ENCODE assay signal across 8 cellular contexts in genomic region chr20:45347936-45348809, GRCh38. TPM values are rescaled to one million over a fixed set of nuclear protein-coding genes. Genes with fewer than 3 reads are reported as not detected.
DNase-seq lines count a peak whose midpoint lies in the region; ATAC-seq and TF ChIP-seq lines count a peak whose summit lies in the region.

TSS of gene SDC4 (minus strand) at chr20:45348424. CDS start at chr20:45348384, 40 bp downstream.

- H3K27ac Mint-ChIP-seq in Caco-2 (ENCODE audit: unreplicated experiment) (peak within 1 kb of the TSS; percentile 77), MCF 10A (ENCODE audit: low read depth, unreplicated experiment) (peak within 1 kb of the TSS; percentile 93)

- peaks cover 47% of the 10 kb centered on the region for H3K4me1 Mint-ChIP-seq in Caco-2 (ENCODE audit: low read depth, unreplicated experiment)
- peaks cover 20% of the 10 kb centered on the region for H3K4me1 Mint-ChIP-seq in MCF 10A (ENCODE audit: insufficient read depth, unreplicated experiment)

- H3K9me3 Mint-ChIP-seq in Caco-2 (ENCODE audit: unreplicated experiment) (no peaks in the 10 kb centered on the region), MCF 10A (ENCODE audit: unreplicated experiment) (no peaks in the 10 kb centered on the region)

- H3K27ac ChIP-seq in WERI-Rb-1 (peak within 1 kb of the TSS; percentile 88), iPS-20b (ENCODE audit: low read length) (no peak within 1 kb of the TSS)

- no peak for TF ChIP-seq RAD21 in Ishikawa (IDR thresholded peaks at IDR 0.05; ENCODE audit: low read depth)

- TF ChIP-seq CTCF in Caco-2 (IDR thresholded peaks at IDR 0.05; ENCODE audit: insufficient read depth in 1 of 2, low read depth in 1 of 2, low read length in 1 of 2, severe bottlenecking in 1 of 2, unreplicated experiment in 1 of 2) = no peak
- TF ChIP-seq CTCF in WERI-Rb-1 (IDR thresholded peaks at IDR 0.05; ENCODE audit: low read depth, low read length) = no peak
- TF ChIP-seq CTCF in MCF 10A (IDR thresholded peaks at IDR 0.05; ENCODE audit: unreplicated experiment) = no peak

- ATAC-seq in GM21723 (IDR thresholded peaks at IDR 0.05; ENCODE audit: unreplicated experiment) (no peak), GM18519 (IDR thresholded peaks at IDR 0.05; ENCODE audit: low FRiP score, unreplicated experiment) (no peak)

- H3K4me3 ChIP-seq in Caco-2 (ENCODE audit: low read depth, low read length) (peak within 1 kb of the TSS; percentile 88), WERI-Rb-1 (ENCODE audit: low read depth, low read length) (peak within 1 kb of the TSS; percentile 76), iPS-20b (ENCODE audit: low read length) (peak within 1 kb of the TSS; percentile 91)

- no TSS peak for BruUV-seq in Caco-2 (replicated peaks; lab: Mats Ljungman, UMichigan)
- BruUV-seq in MCF 10A (replicated peaks; lab: Mats Ljungman, UMichigan) = TSS peak; percentile 46

- peak within 1 kb of the TSS; percentile 97 for H3K4me3 Mint-ChIP-seq in Caco-2 (ENCODE audit: unreplicated experiment)
- peak within 1 kb of the TSS; percentile 89 for H3K4me3 Mint-ChIP-seq in MCF 10A (ENCODE audit: unreplicated experiment)

- peaks cover 45% of the 10 kb centered on the region for H3K4me1 ChIP-seq in Caco-2
- H3K4me1 ChIP-seq in iPS-20b (ENCODE audit: insufficient read depth, low read length) = peaks cover 41% of the 10 kb centered on the region

- H3K36me3 ChIP-seq in Caco-2 (ENCODE audit: control insufficient read depth, insufficient read depth, low read length) (no peaks in the 10 kb centered on the region), WERI-Rb-1 (peaks cover 3% of the 10 kb centered on the region), iPS-20b (ENCODE audit: insufficient read depth, low read depth, low read length) (no peaks in the 10 kb centered on the region)

- H3K9ac ChIP-seq in iPS-20b (ENCODE audit: low read depth, low read length) = peak within 1 kb of the TSS; percentile 86

- H3K36me3 Mint-ChIP-seq in Caco-2 (ENCODE audit: insufficient read depth, unreplicated experiment) (peaks cover 57% of the 10 kb centered on the region), MCF 10A (ENCODE audit: insufficient read depth, unreplicated experiment) (no peaks in the 10 kb centered on the region)

- POLR2A ChIA-PET in Caco-2 (lab: Charles Lee) (interaction anchor here (0.5 to 9.0 kb wide), 7 partner anchors 11 to 89 kb away, joined by 3 to 229 read pairs (median 7); partner anchors contain the start of gene SYS1), MCF 10A (lab: Yijun Ruan, JAX) (interaction anchor here (0.5 to 37.4 kb wide), 14 partner anchors 12 to 621 kb away, joined by 3 to 1328 read pairs (median 4); partner anchors contain the start of genes PIGT, SDC4 and SYS1)

- H3K9me3 ChIP-seq in Caco-2 = no peaks in the 10 kb centered on the region
- no peaks in the 10 kb centered on the region for H3K9me3 ChIP-seq in WERI-Rb-1 (ENCODE audit: severe bottlenecking)
- no peaks in the 10 kb centered on the region for H3K9me3 ChIP-seq in iPS-20b (ENCODE audit: insufficient read depth, low read depth, low read length)

- no peaks in the 10 kb centered on the region for H3K27me3 Mint-ChIP-seq in Caco-2 (ENCODE audit: insufficient read depth, unreplicated experiment)
- no peaks in the 10 kb centered on the region for H3K27me3 Mint-ChIP-seq in MCF 10A (ENCODE audit: insufficient read depth, unreplicated experiment)

- H3K27me3 ChIP-seq in Caco-2 (replicated peaks; ENCODE audit: control insufficient read depth, insufficient read depth, low read length) = no peaks in the 10 kb centered on the region
- H3K27me3 ChIP-seq in WERI-Rb-1 (ENCODE audit: insufficient read depth, low read depth, severe bottlenecking) = no peaks in the 10 kb centered on the region
- H3K27me3 ChIP-seq in iPS-20b (ENCODE audit: insufficient read depth, low read length) = peaks cover 7% of the 10 kb centered on the region; the same call in 1 of the 2 replicates

- DNase-seq in Caco-2 (peak; percentile 83 to 94), WERI-Rb-1 (peak; percentile 63), MCF 10A (ENCODE audit: unreplicated experiment) (peak; percentile 73)
- peak; percentile 44 to 63 for DNase-seq in stimulated activated CD4-positive, alpha-beta T cell treated with anti-CD3 and anti-CD28 coated beads, Interleukin-12 subunit alpha, Interleukin-12 subunit beta, amount 100 ng/mL, for 24 hours (ENCODE audit: low read depth in 2 of 2)

- CTCF ChIA-PET in Caco-2 (lab: Charles Lee) (interaction anchor here (1.0 to 3.7 kb wide), 5 partner anchors 14 to 89 kb away, joined by 3 to 35 read pairs (median 11); partner anchors contain the start of gene SYS1), MCF 10A (lab: Yijun Ruan, JAX) (interaction anchor here (0.7 to 9.0 kb wide), 13 partner anchors 9 to 431 kb away, joined by 3 to 82 read pairs (median 5); partner anchors contain the start of gene SYS1)

- intact Hi-C loops in Caco-2 (cut with micrococcal nuclease; ENCODE audit: unreplicated experiment) (no loop called here), MCF 10A (cut with micrococcal nuclease) (loop anchor here (5.0 kb wide), 1 partner anchor 69 kb away; the partner anchor contains the start of gene PIGT)

- no peak; the same call in 1 of the 2 replicates for TF ChIP-seq EP300 in Ishikawa (IDR thresholded peaks at IDR 0.05; ENCODE audit: borderline replicate concordance)

TF ChIP-seq in Ishikawa, 13 proteins besides CTCF, POLR2A, EP300 and RAD21:
- TF ChIP-seq, protein P1, sequence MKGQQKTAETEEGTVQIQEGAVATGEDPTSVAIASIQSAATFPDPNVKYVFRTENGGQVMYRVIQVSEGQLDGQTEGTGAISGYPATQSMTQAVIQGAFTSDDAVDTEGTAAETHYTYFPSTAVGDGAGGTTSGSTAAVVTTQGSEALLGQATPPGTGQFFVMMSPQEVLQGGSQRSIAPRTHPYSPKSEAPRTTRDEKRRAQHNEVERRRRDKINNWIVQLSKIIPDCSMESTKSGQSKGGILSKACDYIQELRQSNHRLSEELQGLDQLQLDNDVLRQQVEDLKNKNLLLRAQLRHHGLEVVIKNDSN (IDR thresholded peaks at IDR 0.05) = no peak
- no peak; the same call in 1 of the 2 replicates for TF ChIP-seq TEAD4 (IDR thresholded peaks at IDR 0.05)
- TF ChIP-seq, protein P2, sequence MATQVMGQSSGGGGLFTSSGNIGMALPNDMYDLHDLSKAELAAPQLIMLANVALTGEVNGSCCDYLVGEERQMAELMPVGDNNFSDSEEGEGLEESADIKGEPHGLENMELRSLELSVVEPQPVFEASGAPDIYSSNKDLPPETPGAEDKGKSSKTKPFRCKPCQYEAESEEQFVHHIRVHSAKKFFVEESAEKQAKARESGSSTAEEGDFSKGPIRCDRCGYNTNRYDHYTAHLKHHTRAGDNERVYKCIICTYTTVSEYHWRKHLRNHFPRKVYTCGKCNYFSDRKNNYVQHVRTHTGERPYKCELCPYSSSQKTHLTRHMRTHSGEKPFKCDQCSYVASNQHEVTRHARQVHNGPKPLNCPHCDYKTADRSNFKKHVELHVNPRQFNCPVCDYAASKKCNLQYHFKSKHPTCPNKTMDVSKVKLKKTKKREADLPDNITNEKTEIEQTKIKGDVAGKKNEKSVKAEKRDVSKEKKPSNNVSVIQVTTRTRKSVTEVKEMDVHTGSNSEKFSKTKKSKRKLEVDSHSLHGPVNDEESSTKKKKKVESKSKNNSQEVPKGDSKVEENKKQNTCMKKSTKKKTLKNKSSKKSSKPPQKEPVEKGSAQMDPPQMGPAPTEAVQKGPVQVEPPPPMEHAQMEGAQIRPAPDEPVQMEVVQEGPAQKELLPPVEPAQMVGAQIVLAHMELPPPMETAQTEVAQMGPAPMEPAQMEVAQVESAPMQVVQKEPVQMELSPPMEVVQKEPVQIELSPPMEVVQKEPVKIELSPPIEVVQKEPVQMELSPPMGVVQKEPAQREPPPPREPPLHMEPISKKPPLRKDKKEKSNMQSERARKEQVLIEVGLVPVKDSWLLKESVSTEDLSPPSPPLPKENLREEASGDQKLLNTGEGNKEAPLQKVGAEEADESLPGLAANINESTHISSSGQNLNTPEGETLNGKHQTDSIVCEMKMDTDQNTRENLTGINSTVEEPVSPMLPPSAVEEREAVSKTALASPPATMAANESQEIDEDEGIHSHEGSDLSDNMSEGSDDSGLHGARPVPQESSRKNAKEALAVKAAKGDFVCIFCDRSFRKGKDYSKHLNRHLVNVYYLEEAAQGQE (IDR thresholded peaks at IDR 0.05; ENCODE audit: low read depth) = no peak
- peak; percentile 6; the same call in 1 of the 2 replicates for TF ChIP-seq TCF12 (IDR thresholded peaks at IDR 0.05; ENCODE audit: low read depth)
- TF ChIP-seq YY1 (IDR thresholded peaks at IDR 0.05; ENCODE audit: low read depth) = no peak
- no peak for TF ChIP-seq NFIC (IDR thresholded peaks at IDR 0.05)
- TF ChIP-seq TAF1 (IDR thresholded peaks at IDR 0.05; ENCODE audit: low read depth) = peak; percentile 74
- no peak for TF ChIP-seq CREB1 (IDR thresholded peaks at IDR 0.05; ENCODE audit: low read depth)
- TF ChIP-seq, protein P3, sequence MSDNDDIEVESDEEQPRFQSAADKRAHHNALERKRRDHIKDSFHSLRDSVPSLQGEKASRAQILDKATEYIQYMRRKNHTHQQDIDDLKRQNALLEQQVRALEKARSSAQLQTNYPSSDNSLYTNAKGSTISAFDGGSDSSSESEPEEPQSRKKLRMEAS (IDR thresholded peaks at IDR 0.05) = peak; percentile 28; the same call in 1 of the 2 replicates
- no peak for TF ChIP-seq EGR1 (IDR thresholded peaks at IDR 0.05)
- no peak for TF ChIP-seq FOXM1 (IDR thresholded peaks at IDR 0.05; ENCODE audit: borderline replicate concordance, low read depth)
- TF ChIP-seq CEBPB (IDR thresholded peaks at IDR 0.05) = no peak
- TF ChIP-seq ZBTB7A (IDR thresholded peaks at IDR 0.05; ENCODE audit: low read depth) = peak; percentile 25; the same call in 1 of the 2 replicates

RNA-seq across cellular contexts. Expression of gene SDC4, which starts in this region (rescaled TPM):
- total RNA-seq in Caco-2 (2022) = 227 and 242 TPM in 2 replicates
- total RNA-seq in MCF 10A (2022) = 180 and 209 TPM in 2 replicates
